Comparison of ENCODE assay signal across 10 cellular contexts in the genomic region with DNA sequence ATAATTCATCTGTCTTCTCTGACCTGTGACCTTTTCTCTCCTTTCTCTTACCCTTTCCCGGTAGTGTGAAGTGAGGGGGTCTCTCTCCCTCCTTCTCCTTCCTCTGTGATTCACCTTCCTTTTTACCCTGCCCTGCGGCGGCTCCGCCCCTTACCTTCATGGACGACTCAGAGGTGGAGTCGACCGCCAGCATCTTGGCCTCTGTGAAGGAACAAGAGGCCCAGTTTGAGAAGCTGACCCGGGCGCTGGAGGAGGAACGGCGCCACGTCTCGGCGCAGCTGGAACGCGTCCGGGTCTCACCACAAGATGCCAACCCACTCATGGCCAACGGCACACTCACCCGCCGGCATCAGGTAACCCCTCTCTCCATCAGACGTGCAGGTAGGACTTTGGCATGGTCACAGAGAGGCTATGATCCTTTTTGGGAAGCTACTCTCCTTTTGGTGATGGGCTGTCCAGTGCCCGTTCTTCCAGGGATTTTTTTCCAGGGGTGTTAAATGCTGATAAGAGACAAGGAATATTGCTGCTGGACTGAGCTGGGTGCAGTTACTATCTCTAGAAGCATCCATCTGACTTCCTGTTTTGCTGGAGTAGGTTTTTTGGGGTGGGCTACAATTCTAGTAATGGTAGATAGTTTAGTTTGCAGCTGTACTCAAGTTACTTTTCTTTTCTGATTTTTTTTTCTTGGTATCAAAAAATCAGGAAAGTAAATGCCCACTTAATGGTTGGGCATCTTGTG. TPM values are rescaled to one million over a fixed set of nuclear protein-coding genes. Genes with fewer than 3 reads are reported as not detected.
DNase-seq lines count a peak whose midpoint lies in the region; ATAC-seq and TF ChIP-seq lines count a peak whose summit lies in the region.
"Had no signal": no experiment of that assay in that cellular context is flagged by ENCODE, and none has a peak within 500 bp of the region (broad histone marks: within the 10 kb centered on the region; RNA-seq: fewer than 3 reads in every experiment).

No MANE protein-coding gene starts in this region.

- no peak for TF ChIP-seq CTCF in heart left ventricle (IDR thresholded peaks at IDR 0.05)
- no peak for TF ChIP-seq CTCF in lung (IDR thresholded peaks at IDR 0.05; ENCODE audit: control extremely low read depth, extremely low read depth)
- TF ChIP-seq CTCF in vagina (IDR thresholded peaks at IDR 0.05) = no peak

- peaks cover 0 to 53% (median 39%) of the 10 kb centered on the region in 9 donors for H3K36me3 ChIP-seq in heart left ventricle
- H3K36me3 ChIP-seq in lung (ENCODE audit: control insufficient read depth in 2 of 2, insufficient read depth in 2 of 2, low read length in 2 of 2) = peaks cover 10 to 27% of the 10 kb centered on the region in 2 donors
- H3K36me3 ChIP-seq in vagina = peaks cover 0 to 28% of the 10 kb centered on the region in 2 donors

- H3K27me3 Mint-ChIP-seq in activated T-helper 1 cell treated with anti-CD3 and anti-CD28 coated beads, Interleukin-12 subunit alpha, Interleukin-12 subunit beta, Interleukin-2, Interleukin-4 antibody, amounts not matched to agents 30 ng/mL and 10 ng/mL and 1 ng/mL, durations not matched to agents 14 hours and 24 hours and 36 hours (ENCODE audit: insufficient read depth) = peaks cover 1% of the 10 kb centered on the region

- H3K27me3 ChIP-seq in heart left ventricle (no peaks in the 10 kb centered on the region), lung (ENCODE audit: control insufficient read depth, insufficient read depth) (no peaks in the 10 kb centered on the region), vagina (no peaks in the 10 kb centered on the region)
- H3K27me3 ChIP-seq: pancreas had no signal

- no peak for ATAC-seq in heart left ventricle
- ATAC-seq in lung (ENCODE audit: insufficient read depth, low FRiP score) = no peak
- ATAC-seq in GM21529 (IDR thresholded peaks at IDR 0.05; ENCODE audit: unreplicated experiment) = no peak

- peaks cover 12% of the 10 kb centered on the region for H3K36me3 Mint-ChIP-seq in activated T-helper 1 cell treated with anti-CD3 and anti-CD28 coated beads, Interleukin-12 subunit alpha, Interleukin-12 subunit beta, Interleukin-2, Interleukin-4 antibody, amounts not matched to agents 30 ng/mL and 10 ng/mL and 1 ng/mL, durations not matched to agents 14 hours and 24 hours and 36 hours (ENCODE audit: low read depth)

- WGBS in heart left ventricle, 4 donors = 76 to 85% (median 83%) methylated on average over 22 of the region's 22 CpGs
- 78 to 81% methylated on average over 22 of the region's 22 CpGs for WGBS in lung, 2 donors

- intact Hi-C loops in heart left ventricle (cut with DNase I) = loop anchor here in 1 of 10 donors (2.0 kb wide), 1 partner anchor 13 kb away; no protein-coding TSS in a partner anchor
- intact Hi-C loops in cardiac septum (cut with DNase I) = loop anchor here (2.0 kb wide), 1 partner anchor 13 kb away; no protein-coding TSS in a partner anchor
- intact Hi-C loops in activated T-helper 1 cell treated with anti-CD3 and anti-CD28 coated beads, Interleukin-12 subunit alpha, Interleukin-12 subunit beta, Interleukin-2, Interleukin-4 antibody, amounts not matched to agents 30 ng/mL and 10 ng/mL and 1 ng/mL, durations not matched to agents 14 hours and 24 hours and 36 hours (cut with micrococcal nuclease) = loop anchor here (1.0 to 10.0 kb wide), 8 partner anchors 9 to 783 kb away; partner anchors contain the start of genes LPXN, MED19, P2RX3 and SELENOH
- intact Hi-C loops in vagina (cut with DNase I) = loop anchor here (10.0 kb wide), 1 partner anchor 47 kb away; the partner anchor contains the start of gene SELENOH

- peak overlapping the region; percentile 53 for H3K4me3 Mint-ChIP-seq in activated T-helper 1 cell treated with anti-CD3 and anti-CD28 coated beads, Interleukin-12 subunit alpha, Interleukin-12 subunit beta, Interleukin-2, Interleukin-4 antibody, amounts not matched to agents 30 ng/mL and 10 ng/mL and 1 ng/mL, durations not matched to agents 14 hours and 24 hours and 36 hours

- H3K9me3 ChIP-seq in heart left ventricle = no peaks in the 10 kb centered on the region
- H3K9me3 ChIP-seq in lung (ENCODE audit: control insufficient read depth in 2 of 2, insufficient read depth in 1 of 2, low read length in 1 of 2) = no peaks in the 10 kb centered on the region
- no peaks in the 10 kb centered on the region for H3K9me3 ChIP-seq in vagina
- H3K9me3 ChIP-seq: pancreas had no signal

- H3K4me1 ChIP-seq in heart left ventricle (peaks cover 11 to 86% (median 74%) of the 10 kb centered on the region in 12 donors), lung (ENCODE audit: control insufficient read depth in 2 of 2, insufficient read depth in 2 of 2, low read length in 2 of 2) (peaks cover 12 to 33% of the 10 kb centered on the region in 2 donors), vagina (peaks cover 85% of the 10 kb centered on the region)

- H3K4me1 Mint-ChIP-seq in activated T-helper 1 cell treated with anti-CD3 and anti-CD28 coated beads, Interleukin-12 subunit alpha, Interleukin-12 subunit beta, Interleukin-2, Interleukin-4 antibody, amounts not matched to agents 30 ng/mL and 10 ng/mL and 1 ng/mL, durations not matched to agents 14 hours and 24 hours and 36 hours (ENCODE audit: low read depth) = peaks cover 50% of the 10 kb centered on the region

- no peak overlapping the region for H3K27ac Mint-ChIP-seq in activated T-helper 1 cell treated with anti-CD3 and anti-CD28 coated beads, Interleukin-12 subunit alpha, Interleukin-12 subunit beta, Interleukin-2, Interleukin-4 antibody, amounts not matched to agents 30 ng/mL and 10 ng/mL and 1 ng/mL, durations not matched to agents 14 hours and 24 hours and 36 hours

- no peak for TF ChIP-seq POLR2A in heart left ventricle (IDR thresholded peaks at IDR 0.05)
- TF ChIP-seq POLR2A in vagina (IDR thresholded peaks at IDR 0.05) = no peak

- H3K4me3 ChIP-seq in heart left ventricle = peak overlapping the region in 1 of 12 donors; percentile 32
- no peak overlapping the region for H3K4me3 ChIP-seq in lung
- H3K4me3 ChIP-seq in vagina = no peak overlapping the region
- H3K4me3 ChIP-seq: pancreas had no signal

- H3K27ac ChIP-seq in heart left ventricle (peak overlapping the region in 11 of 12 donors; percentile 54 to 89 (median 67)), lung (ENCODE audit: low read depth in 1 of 2, low read length in 1 of 2) (peak overlapping the region; percentile 13 to 70), vagina (peak overlapping the region; percentile 25)

- no peaks in the 10 kb centered on the region for H3K9me3 Mint-ChIP-seq in activated T-helper 1 cell treated with anti-CD3 and anti-CD28 coated beads, Interleukin-12 subunit alpha, Interleukin-12 subunit beta, Interleukin-2, Interleukin-4 antibody, amounts not matched to agents 30 ng/mL and 10 ng/mL and 1 ng/mL, durations not matched to agents 14 hours and 24 hours and 36 hours

- DNase-seq in heart left ventricle = no peak
- no peak for DNase-seq in cardiac septum (ENCODE audit: low spot score)
- DNase-seq in activated T-helper 1 cell treated with anti-CD3 and anti-CD28 coated beads, Interleukin-12 subunit alpha, Interleukin-12 subunit beta, Interleukin-2, Interleukin-4 antibody, amounts not matched to agents 30 ng/mL and 10 ng/mL and 1 ng/mL, durations not matched to agents 14 hours and 24 hours and 36 hours (ENCODE audit: low spot score) = no peak
- no peak for DNase-seq in lung (ENCODE audit: low spot score)
- DNase-seq in vagina (ENCODE audit: extremely low spot score in 2 of 2) = no peak
- no peak for DNase-seq in dermis blood vessel endothelial cell
- no peak for DNase-seq in NCI-H1092 treated with DMSO at 0.1 percent for 48 hours (lab: John Stamatoyannopoulos, UW)

RNA-seq across cellular contexts. Expression of gene CTNND1, which starts 29.9 kb away (rescaled TPM):
- total RNA-seq in heart left ventricle (100 to 1,000 TPM in 1 of 9 donors, 10 to 100 TPM in 8; 51.4 to 105 (median 60.8) TPM), cardiac septum (73.8 TPM), lung (100 to 1,000 TPM; 197 to 423 TPM), vagina (179 TPM), dermis blood vessel endothelial cell (298 and 352 TPM in 2 replicates)
- polyA plus RNA-seq in heart left ventricle (10 to 100 TPM; 19.7 to 40.3 TPM), lung (10 to 100 TPM; 36.5 to 59.9 TPM)
- total RNA-seq in activated T-helper 1 cell treated with anti-CD3 and anti-CD28 coated beads, Interleukin-12 subunit alpha, Interleukin-12 subunit beta, Interleukin-2, Interleukin-4 antibody, amounts not matched to agents 30 ng/mL and 10 ng/mL and 1 ng/mL, durations not matched to agents 14 hours and 24 hours and 36 hours = 6.4 and 9.9 TPM in 2 replicates

RNA-seq across cellular contexts. Expression of gene BTBD18, which starts 39.9 kb away (rescaled TPM):
- total RNA-seq in heart left ventricle (not detected), cardiac septum (not detected), lung (not detected), vagina (not detected), dermis blood vessel endothelial cell (not detected in 2 replicates)
- polyA plus RNA-seq in heart left ventricle (under 1 TPM in 1 of 2 donors, not detected in 1; 0.11 TPM), lung (not detected)
- total RNA-seq in activated T-helper 1 cell treated with anti-CD3 and anti-CD28 coated beads, Interleukin-12 subunit alpha, Interleukin-12 subunit beta, Interleukin-2, Interleukin-4 antibody, amounts not matched to agents 30 ng/mL and 10 ng/mL and 1 ng/mL, durations not matched to agents 14 hours and 24 hours and 36 hours = 0.07 TPM in 1 of 2 replicates, not detected in the other
- total RNA-seq: fibroblast of lung, pancreas had no signal
- polyA plus RNA-seq: fibroblast of lung had no signal

RNA-seq across cellular contexts. Expression of gene SELENOH, which starts 50.2 kb away (rescaled TPM):
- total RNA-seq in heart left ventricle = 100 to 1,000 TPM in 1 of 9 donors, 10 to 100 TPM in 8; 56.8 to 134 (median 85.7) TPM
- polyA plus RNA-seq in heart left ventricle = 100 to 1,000 TPM in 1 of 2 donors, 10 to 100 TPM in 1; 68.8 to 116 TPM
- total RNA-seq in cardiac septum = 85.5 TPM
- total RNA-seq in activated T-helper 1 cell treated with anti-CD3 and anti-CD28 coated beads, Interleukin-12 subunit alpha, Interleukin-12 subunit beta, Interleukin-2, Interleukin-4 antibody, amounts not matched to agents 30 ng/mL and 10 ng/mL and 1 ng/mL, durations not matched to agents 14 hours and 24 hours and 36 hours = 211 and 232 TPM in 2 replicates
- total RNA-seq in lung = 100 to 1,000 TPM in 1 of 2 donors, 10 to 100 TPM in 1; 77.3 to 123 TPM
- 100 to 1,000 TPM; 155 TPM for polyA plus RNA-seq in lung
- 120 TPM for total RNA-seq in vagina
- 73.2 and 139 TPM in 2 replicates for total RNA-seq in dermis blood vessel endothelial cell
